In genomic region chr14:74973003-74973614, GRCh38 we compare ENCODE assay signal across 10 cellular contexts. TPM values are rescaled to one million over a fixed set of nuclear protein-coding genes. Genes with fewer than 3 reads are reported as not detected.
A peak's percentile ranks its signal among the peaks of the same experiment; 100 is the strongest.
DNase-seq lines count a peak whose midpoint lies in the region; ATAC-seq and TF ChIP-seq lines count a peak whose summit lies in the region.
"Had no signal": no experiment of that assay in that cellular context is flagged by ENCODE, and none has a peak within 500 bp of the region (broad histone marks: within the 10 kb centered on the region; RNA-seq: fewer than 3 reads in every experiment).

No MANE protein-coding gene starts in this region.

- intact Hi-C loops in left lung (cut with DNase I) (no loop called here), uterus (cut with DNase I; ENCODE audit: low total_unique reads) (no loop called here)

- H3K36me3 Mint-ChIP-seq in activated naive CD8-positive, alpha-beta T cell treated with anti-CD3 and anti-CD28 coated beads for 36 hours: no peaks in the 10 kb centered on the region
- H3K36me3 Mint-ChIP-seq: CD8-positive, alpha-beta memory T cell had no signal

- no peak overlapping the region for H3K27ac Mint-ChIP-seq in activated naive CD8-positive, alpha-beta T cell treated with anti-CD3 and anti-CD28 coated beads for 36 hours

- H3K4me1 ChIP-seq in left lung (peaks cover 0 to 11% of the 10 kb centered on the region in 2 donors), uterus (peaks cover 0 to 4% of the 10 kb centered on the region in 2 donors)

- peak; percentile 76 for ATAC-seq in left lung
- ATAC-seq in HG03097 (IDR thresholded peaks at IDR 0.05; ENCODE audit: low FRiP score, unreplicated experiment): no peak

- H3K27me3 ChIP-seq in left lung (no peaks in the 10 kb centered on the region), uterus (no peaks in the 10 kb centered on the region)

- CTCF ChIA-PET in HEK293T (lab: Yijun Ruan, JAX): no interaction called here

- H3K9me3 ChIP-seq in left lung (no peaks in the 10 kb centered on the region), uterus (no peaks in the 10 kb centered on the region)

- POLR2A ChIA-PET in HEK293T (lab: Yijun Ruan, JAX): no interaction called here

- no peaks in the 10 kb centered on the region for H3K4me1 Mint-ChIP-seq in activated naive CD8-positive, alpha-beta T cell treated with anti-CD3 and anti-CD28 coated beads for 36 hours

- no peaks in the 10 kb centered on the region for H3K36me3 ChIP-seq in left lung
- no peaks in the 10 kb centered on the region for H3K36me3 ChIP-seq in uterus

- TF ChIP-seq CTCF in left lung (IDR thresholded peaks at IDR 0.05): no peak
- no peak for TF ChIP-seq CTCF in uterus (IDR thresholded peaks at IDR 0.05)

- no peaks in the 10 kb centered on the region for H3K27me3 Mint-ChIP-seq in activated naive CD8-positive, alpha-beta T cell treated with anti-CD3 and anti-CD28 coated beads for 36 hours

- no peak for TF ChIP-seq POLR2A in uterus (IDR thresholded peaks at IDR 0.05)

- peak; percentile 62 for DNase-seq in activated effector memory CD4-positive, alpha-beta T cell treated with anti-CD3 and anti-CD28 coated beads, Interleukin-2, amount 50 U/mL, for 16 hours
- DNase-seq in activated effector memory CD4-positive, alpha-beta T cell treated with Interleukin-2 at 50 U/mL for 16 hours: no peak
- peak; percentile 29 for DNase-seq in activated naive CD8-positive, alpha-beta T cell treated with anti-CD3 and anti-CD28 coated beads for 36 hours
- DNase-seq in left lung (peak; percentile 73 to 85), uterus (peak; percentile 49 to 53), HEK293T (ENCODE audit: extremely low spot score) (no peak), NCI-H2081 treated with DMSO at 0.1 percent for 48 hours (lab: John Stamatoyannopoulos, UW) (no peak)
- DNase-seq: NCI-H1436 had no signal

- H3K4me3 Mint-ChIP-seq in activated naive CD8-positive, alpha-beta T cell treated with anti-CD3 and anti-CD28 coated beads for 36 hours: no peak overlapping the region
- H3K4me3 Mint-ChIP-seq: CD8-positive, alpha-beta memory T cell had no signal

- H3K27ac ChIP-seq in left lung: no peak overlapping the region
- H3K27ac ChIP-seq in uterus: peak overlapping the region; percentile 31 to 59

- no peaks in the 10 kb centered on the region for H3K9me3 Mint-ChIP-seq in activated naive CD8-positive, alpha-beta T cell treated with anti-CD3 and anti-CD28 coated beads for 36 hours
- H3K9me3 Mint-ChIP-seq: CD8-positive, alpha-beta memory T cell had no signal

- H3K4me3 ChIP-seq in left lung (no peak overlapping the region), uterus (no peak overlapping the region)

TF ChIP-seq in HEK293T, 16 proteins besides CTCF, POLR2A, EP300 and RAD21:
- TF ChIP-seq L3MBTL2 (conservative IDR thresholded peaks at IDR 0.05) (no peak), PKNOX1 (IDR thresholded peaks at IDR 0.05) (no peak), TARDBP (IDR thresholded peaks at IDR 0.05) (no peak), ELF4 (IDR thresholded peaks at IDR 0.05) (no peak), CTBP1 (IDR thresholded peaks at IDR 0.05; ENCODE audit: borderline replicate concordance) (no peak), FOXK2 (IDR thresholded peaks at IDR 0.05) (no peak), NFRKB (IDR thresholded peaks at IDR 0.05) (no peak), FOXM1 (IDR thresholded peaks at IDR 0.05; ENCODE audit: borderline replicate concordance) (no peak), ZNF384 (IDR thresholded peaks at IDR 0.05) (no peak), BHLHE40 (IDR thresholded peaks at IDR 0.05; ENCODE audit: borderline replicate concordance) (no peak), LEF1 (IDR thresholded peaks at IDR 0.05; ENCODE audit: borderline replicate concordance) (no peak), HDGF (IDR thresholded peaks at IDR 0.05; ENCODE audit: borderline replicate concordance) (no peak), FOXA1 (IDR thresholded peaks at IDR 0.05) (no peak), SUZ12 (IDR thresholded peaks at IDR 0.05) (no peak), SP1 (IDR thresholded peaks at IDR 0.05) (no peak), ARNT (IDR thresholded peaks at IDR 0.05) (no peak)
TF ChIP-seq in HEK293T: peak in this region for 0.

RNA-seq across cellular contexts. Expression of gene PGF, which starts 17.7 kb away (rescaled TPM):
- under 1 TPM in 1 of 2 experiments, not detected in 1; 0.21 TPM for total RNA-seq in activated naive CD8-positive, alpha-beta T cell treated with anti-CD3 and anti-CD28 coated beads for 36 hours
- total RNA-seq in left lung (1 to 10 TPM; 3.4 to 4.6 TPM), uterus (10 to 100 TPM in 2 of 4 donors, 1 to 10 TPM in 2; 2.7 to 32.4 (median 15.4) TPM)

RNA-seq across cellular contexts. Expression of gene EIF2B2, which starts 29.6 kb away (rescaled TPM):
- total RNA-seq in activated naive CD8-positive, alpha-beta T cell treated with anti-CD3 and anti-CD28 coated beads for 36 hours: 10 to 100 TPM; 55.6 to 60.1 TPM
- 10 to 100 TPM; 38.7 to 44.4 TPM for total RNA-seq in left lung
- 10 to 100 TPM; 27.3 to 41.9 (median 35.5) TPM for total RNA-seq in uterus

RNA-seq across cellular contexts. Expression of gene RPS6KL1, which starts 50.0 kb away (rescaled TPM):
- 1 to 10 TPM; 6.0 to 6.5 TPM for total RNA-seq in activated naive CD8-positive, alpha-beta T cell treated with anti-CD3 and anti-CD28 coated beads for 36 hours
- total RNA-seq in left lung (1 to 10 TPM; 5.6 to 6.7 TPM), uterus (10 to 100 TPM in 1 of 4 donors, 1 to 10 TPM in 1, under 1 TPM in 1, not detected in 1; 0.26 to 11.1 (median 3.0) TPM)

Comparison
In these comparisons a context has a peak if more than half of its experiments do, and no peak if none do; other contexts are left out.
1. DNase-seq: peak in activated effector memory CD4-positive, alpha-beta T cell treated with anti-CD3 and anti-CD28 coated beads, Interleukin-2, amount 50 U/mL, for 16 hours (single experiment), activated naive CD8-positive, alpha-beta T cell treated with anti-CD3 and anti-CD28 coated beads for 36 hours (single experiment), left lung (2 of 2) and uterus (2 of 2); none in activated effector memory CD4-positive, alpha-beta T cell treated with Interleukin-2 at 50 U/mL for 16 hours (single experiment), HEK293T (single experiment) and NCI-H2081 treated with DMSO at 0.1 percent for 48 hours (single experiment).
2. H3K27ac ChIP-seq: peak in uterus (2 of 2); none in left lung (0 of 2).